ENCODE assay signal across 8 cellular contexts in the genomic region with DNA sequence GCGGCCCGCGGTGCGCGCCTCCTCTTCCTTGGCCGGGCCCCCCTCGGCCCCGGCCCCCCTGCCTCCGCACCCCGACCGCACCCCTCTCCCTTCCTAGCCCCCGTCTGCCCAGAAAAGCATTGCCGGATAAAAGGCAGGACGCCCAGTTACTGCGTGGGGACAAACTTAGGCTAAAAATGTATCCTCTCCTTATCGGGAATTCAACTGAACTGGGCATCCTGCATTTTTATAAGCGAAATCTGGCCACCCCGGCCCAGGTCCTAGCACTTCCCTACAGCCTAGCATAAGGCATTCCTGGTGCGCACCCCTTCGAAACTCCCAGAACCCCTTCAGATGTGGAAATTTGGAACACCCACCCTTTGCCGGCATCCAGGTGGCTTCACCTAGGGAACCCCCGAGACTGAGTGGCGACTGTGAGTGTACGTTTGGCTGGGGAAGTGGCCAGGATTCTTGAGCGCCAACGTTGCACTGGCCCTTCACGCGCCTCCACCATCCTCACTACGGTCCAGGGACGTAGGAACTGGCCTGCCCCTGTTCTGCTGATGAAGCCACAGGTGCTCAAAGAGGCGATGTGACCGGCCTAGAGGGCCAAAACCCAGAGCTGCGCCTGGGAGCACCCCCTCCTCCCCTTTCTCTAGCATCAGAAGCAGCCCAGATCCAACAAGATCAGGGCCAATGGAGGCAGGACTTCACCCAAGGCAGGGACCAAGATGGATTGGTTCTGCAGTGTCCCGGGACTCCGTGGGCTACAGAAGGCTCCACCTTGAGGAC. TPM values are rescaled to one million over a fixed set of nuclear protein-coding genes. Genes with fewer than 3 reads are reported as not detected.
A peak's percentile ranks its signal among the peaks of the same experiment; 100 is the strongest.
DNase-seq lines count a peak whose midpoint lies in the region; ATAC-seq, FAIRE-seq and TF ChIP-seq lines count a peak whose summit lies in the region.

No MANE protein-coding gene starts in this region.

- peaks cover 7% of the 10 kb centered on the region for H3K79me2 ChIP-seq in PC-3 (ENCODE audit: low read length)
- peaks cover 7% of the 10 kb centered on the region for H3K79me2 ChIP-seq in endothelial cell of umbilical vein (ENCODE audit: control insufficient read depth, insufficient read depth, low read length)
- H3K79me2 ChIP-seq in parathyroid adenoma, result no peaks in the 10 kb centered on the region

- no peaks in the 10 kb centered on the region for H3K9me2 ChIP-seq in PC-3 (replicated peaks; ENCODE audit: low read length)

- POLR2A ChIA-PET in Caco-2 (lab: Charles Lee), result interaction anchor here (1.2 kb wide), 1 partner anchor 201 kb away, joined by 4 read pairs; no protein-coding TSS in a partner anchor
- POLR2A ChIA-PET in PC-3 (lab: Charles Lee; ENCODE audit: unreplicated experiment), result no interaction called here
- POLR2A ChIA-PET in endothelial cell of umbilical vein (lab: Charles Lee), result interaction anchor here (0.7 kb wide), 1 partner anchor 20 kb away, joined by 3 read pairs; no protein-coding TSS in a partner anchor

- no peaks in the 10 kb centered on the region for H3K9me3 Mint-ChIP-seq in Caco-2 (ENCODE audit: unreplicated experiment)

- intact Hi-C loops in Caco-2 (cut with micrococcal nuclease; ENCODE audit: unreplicated experiment), result loop anchor here (1.0 to 5.0 kb wide), 3 partner anchors 46 to 243 kb away; partner anchors contain the start of genes CFAP99, HAUS3, POLN and ZFYVE28
- intact Hi-C loops in PC-3 (cut with micrococcal nuclease), result loop anchor here (5.0 to 10.0 kb wide), 2 partner anchors 48 to 241 kb away; partner anchors contain the start of genes CFAP99 and ZFYVE28
- intact Hi-C loops in endothelial cell of umbilical vein (cut with micrococcal nuclease), result loop anchor here (1.0 to 2.0 kb wide), 2 partner anchors 200 to 243 kb away; partner anchors contain the start of gene MXD4

- H3K27ac Mint-ChIP-seq in Caco-2 (ENCODE audit: unreplicated experiment), result no peak overlapping the region

- H3K36me3 ChIP-seq in Caco-2 (ENCODE audit: control insufficient read depth, insufficient read depth, low read length) (no peaks in the 10 kb centered on the region), PC-3 (ENCODE audit: low read depth, low read length) (no peaks in the 10 kb centered on the region), endothelial cell of umbilical vein (ENCODE audit: control insufficient read depth in 2 of 2, extremely low read depth in 1 of 2, insufficient read depth in 2 of 2, low read length in 2 of 2) (no peaks in the 10 kb centered on the region), parathyroid adenoma (ENCODE audit: control insufficient read depth, insufficient read depth, low read length) (no peaks in the 10 kb centered on the region)

- BruUV-seq in Caco-2 (replicated peaks; lab: Mats Ljungman, UMichigan) (no TSS peak), PC-3 (replicated peaks; lab: Mats Ljungman, UMichigan) (no TSS peak), endothelial cell of umbilical vein (replicated peaks; lab: Mats Ljungman, UMichigan) (no TSS peak)

- CTCF ChIA-PET in Caco-2 (lab: Charles Lee) (interaction anchor here (0.6 to 1.5 kb wide), 2 partner anchors 59 to 243 kb away, joined by 6 to 14 read pairs; no protein-coding TSS in a partner anchor), PC-3 (lab: Charles Lee) (interaction anchor here (1.0 kb wide), 1 partner anchor 243 kb away, joined by 3 read pairs; no protein-coding TSS in a partner anchor), endothelial cell of umbilical vein (lab: Charles Lee) (interaction anchor here (0.7 to 3.6 kb wide), 9 partner anchors 50 to 244 kb away, joined by 3 to 30 read pairs (median 3); no protein-coding TSS in a partner anchor)

- no peaks in the 10 kb centered on the region for H3K9me1 ChIP-seq in endothelial cell of umbilical vein (replicated peaks; ENCODE audit: control insufficient read depth, extremely low read depth, insufficient read depth, low read length)

- no peak for DNase-seq in Caco-2
- DNase-seq in PC-3, result no peak
- DNase-seq in endothelial cell of umbilical vein (ENCODE audit: low read depth, low spot score), result no peak
- no peak for DNase-seq in mesenteric fat pad (ENCODE audit: low spot score)
- DNase-seq in kidney tubule cell (ENCODE audit: low spot score), result no peak
- DNase-seq in SIG-M5 (lab: John Stamatoyannopoulos, UW), result no peak

- H3F3A ChIP-seq in PC-3 (ENCODE audit: low read length, unreplicated experiment), result no peaks in the 10 kb centered on the region

- peak overlapping the region; percentile 33 for H3K4me3 ChIP-seq in Caco-2 (ENCODE audit: low read depth, low read length)
- H3K4me3 ChIP-seq in PC-3 (ENCODE audit: low read length), result peak overlapping the region; percentile 60; the same call in 1 of the 2 replicates
- peak overlapping the region in 2 of 3 experiments; percentile 20 to 29 for H3K4me3 ChIP-seq in endothelial cell of umbilical vein (replicated peaks in 1 of 3; ENCODE audit: insufficient read depth in 1 of 3, low read depth in 1 of 3, low read length in 3 of 3)
- no peak overlapping the region for H3K4me3 ChIP-seq in parathyroid adenoma (ENCODE audit: low read depth, low read length)

- dilution Hi-C loops in endothelial cell of umbilical vein (cut with MboI; ENCODE audit: extremely low pct_ligation_motif_present, low sequenced_read_pairs), result no loop called here

- H3K9me3 ChIP-seq in Caco-2, result no peaks in the 10 kb centered on the region
- H3K9me3 ChIP-seq in PC-3 (ENCODE audit: low read length), result no peaks in the 10 kb centered on the region
- no peaks in the 10 kb centered on the region for H3K9me3 ChIP-seq in endothelial cell of umbilical vein (replicated peaks; ENCODE audit: control insufficient read depth, insufficient read depth, low read length)
- H3K9me3 ChIP-seq in parathyroid adenoma (ENCODE audit: control insufficient read depth, low read length), result no peaks in the 10 kb centered on the region

- H2AFZ ChIP-seq in PC-3 (ENCODE audit: low read length) (no peak overlapping the region), endothelial cell of umbilical vein (ENCODE audit: low read depth, low read length) (peak overlapping the region; percentile 53), parathyroid adenoma (peak overlapping the region; percentile 50)

- H4K20me1 ChIP-seq in PC-3 (ENCODE audit: low read length), result no peaks in the 10 kb centered on the region
- no peaks in the 10 kb centered on the region for H4K20me1 ChIP-seq in endothelial cell of umbilical vein (replicated peaks; ENCODE audit: control insufficient read depth, extremely low read depth, insufficient read depth, low read length)

- H3K27ac ChIP-seq in PC-3 (ENCODE audit: low read length) (no peak overlapping the region), endothelial cell of umbilical vein (ENCODE audit: insufficient read depth, low read depth, low read length) (no peak overlapping the region), parathyroid adenoma (no peak overlapping the region)

- no peaks in the 10 kb centered on the region for H3K27me3 Mint-ChIP-seq in Caco-2 (ENCODE audit: insufficient read depth, unreplicated experiment)

- H3K9ac ChIP-seq in PC-3 (ENCODE audit: low read length) (no peak overlapping the region; the same call in 1 of the 2 replicates), endothelial cell of umbilical vein (replicated peaks; ENCODE audit: extremely low read depth, insufficient read depth, low read length) (no peak overlapping the region), parathyroid adenoma (no peak overlapping the region)

- TF ChIP-seq POLR2A in endothelial cell of umbilical vein (IDR thresholded peaks at IDR 0.05; ENCODE audit: low read depth, low read length), result no peak

- H3K4me1 ChIP-seq in Caco-2, result peaks cover 7% of the 10 kb centered on the region
- peaks cover 5% of the 10 kb centered on the region; the same call in 1 of the 2 replicates for H3K4me1 ChIP-seq in PC-3 (ENCODE audit: insufficient read depth, low read length)
- H3K4me1 ChIP-seq in endothelial cell of umbilical vein (ENCODE audit: control insufficient read depth, extremely low read depth, insufficient read depth, low read length), result peaks cover 11% of the 10 kb centered on the region
- no peaks in the 10 kb centered on the region for H3K4me1 ChIP-seq in parathyroid adenoma

- H3K4me1 Mint-ChIP-seq in Caco-2 (ENCODE audit: low read depth, unreplicated experiment), result peaks cover 8% of the 10 kb centered on the region

- peak overlapping the region; percentile 79 for H3K4me2 ChIP-seq in PC-3 (ENCODE audit: low read length)
- peak overlapping the region; percentile 41 for H3K4me2 ChIP-seq in endothelial cell of umbilical vein (ENCODE audit: insufficient read depth, low read length)
- H3K4me2 ChIP-seq in parathyroid adenoma (ENCODE audit: low read length), result peak overlapping the region; percentile 74

- FAIRE-seq in endothelial cell of umbilical vein (lab: Jason Lieb, UNC), result peak; percentile 33

- peaks cover 10% of the 10 kb centered on the region for H3K36me3 Mint-ChIP-seq in Caco-2 (ENCODE audit: insufficient read depth, unreplicated experiment)

- peak overlapping the region; percentile 70 for H3K4me3 Mint-ChIP-seq in Caco-2 (ENCODE audit: unreplicated experiment)

- H3K27me3 ChIP-seq in Caco-2 (replicated peaks; ENCODE audit: control insufficient read depth, insufficient read depth, low read length) (no peaks in the 10 kb centered on the region), PC-3 (ENCODE audit: low read length) (no peaks in the 10 kb centered on the region), endothelial cell of umbilical vein (ENCODE audit: control insufficient read depth in 2 of 2, insufficient read depth in 2 of 2, low read length in 2 of 2) (no peaks in the 10 kb centered on the region), parathyroid adenoma (ENCODE audit: control insufficient read depth, insufficient read depth, low read length) (no peaks in the 10 kb centered on the region)

- TF ChIP-seq CTCF in Caco-2 (IDR thresholded peaks at IDR 0.05; ENCODE audit: insufficient read depth in 1 of 2, low read depth in 1 of 2, low read length in 1 of 2, severe bottlenecking in 1 of 2, unreplicated experiment in 1 of 2), result peak in 1 of 2 experiments; percentile 4
- peak; percentile 6; the same call in 1 of the 2 replicates for TF ChIP-seq CTCF in PC-3 (conservative IDR thresholded peaks at IDR 0.05; ENCODE audit: low read depth, low read length)
- no peak for TF ChIP-seq CTCF in endothelial cell of umbilical vein (IDR thresholded peaks at IDR 0.05; ENCODE audit: extremely low read depth in 1 of 2, insufficient read depth in 1 of 2, low read depth in 1 of 2, low read length in 2 of 2)
- no peak for TF ChIP-seq CTCF in parathyroid adenoma (IDR thresholded peaks at IDR 0.05)

- ATAC-seq in PC-3 (no peak; the same call in 1 of the 2 replicates), GM18502 (IDR thresholded peaks at IDR 0.05; ENCODE audit: poor library complexity, unreplicated experiment) (no peak)

RNA-seq across cellular contexts. Expression of gene RNF4, which starts 5.7 kb away (rescaled TPM):
- total RNA-seq in Caco-2 (2022) (69.0 and 75.4 TPM in 2 replicates), PC-3 (2014; rRNA removed) (27.4 and 30.4 TPM in 2 replicates), endothelial cell of umbilical vein (67.5 and 71.4 TPM in 2 replicates), mesenteric fat pad (48.6 TPM)
- polyA plus RNA-seq in endothelial cell of umbilical vein, result 56.9 and 64.3 TPM in 2 replicates
- polyA plus RNA-seq in endothelial cell of umbilical vein (2011; cell fraction: cytosol; rRNA removed), result 71.9 and 85.2 TPM in 2 replicates
- polyA plus RNA-seq in endothelial cell of umbilical vein (2011; cell fraction: nucleus; rRNA removed), result 65.4 and 73.0 TPM in 2 replicates
- 45.8 and 52.5 TPM in 2 replicates for polyA plus RNA-seq in endothelial cell of umbilical vein (2012)
- 60.7 and 73.2 TPM in 2 replicates for polyA minus RNA-seq in endothelial cell of umbilical vein
- polyA minus RNA-seq in endothelial cell of umbilical vein (2011; cell fraction: cytosol; rRNA and poly(A)+ RNA removed), result 34.3 TPM
- polyA minus RNA-seq in endothelial cell of umbilical vein (2011; cell fraction: nucleus; rRNA and poly(A)+ RNA removed), result 49.9 and 57.5 TPM in 2 replicates

RNA-seq across cellular contexts. Expression of gene CFAP99, which starts 44.4 kb away (rescaled TPM):
- not detected in 2 replicates for total RNA-seq in Caco-2 (2022)
- 1.3 TPM in 1 of 2 replicates, not detected in the other for total RNA-seq in PC-3 (2014; rRNA removed)
- total RNA-seq in endothelial cell of umbilical vein, result 0.12 TPM in 1 of 2 replicates, not detected in the other
- polyA plus RNA-seq in endothelial cell of umbilical vein, result 0.03 TPM in 1 of 2 replicates, not detected in the other
- not detected in 2 replicates for polyA plus RNA-seq in endothelial cell of umbilical vein (2011; cell fraction: cytosol; rRNA removed)
- polyA plus RNA-seq in endothelial cell of umbilical vein (2011; cell fraction: nucleus; rRNA removed), result not detected in 2 replicates
- polyA plus RNA-seq in endothelial cell of umbilical vein (2012), result 0.15 TPM in 1 of 2 replicates, not detected in the other
- polyA minus RNA-seq in endothelial cell of umbilical vein, result not detected in 2 replicates
- not detected for polyA minus RNA-seq in endothelial cell of umbilical vein (2011; cell fraction: cytosol; rRNA and poly(A)+ RNA removed)
- not detected in 2 replicates for polyA minus RNA-seq in endothelial cell of umbilical vein (2011; cell fraction: nucleus; rRNA and poly(A)+ RNA removed)
- total RNA-seq in mesenteric fat pad, result not detected

RNA-seq across cellular contexts. Expression of gene ZFYVE28, which starts 44.7 kb away (rescaled TPM):
- total RNA-seq in Caco-2 (2022) (0.70 and 0.82 TPM in 2 replicates), PC-3 (2014; rRNA removed) (6.3 and 8.0 TPM in 2 replicates), endothelial cell of umbilical vein (7.1 and 10.8 TPM in 2 replicates), mesenteric fat pad (12.9 TPM)
- 5.8 and 7.2 TPM in 2 replicates for polyA plus RNA-seq in endothelial cell of umbilical vein
- 2.9 and 4.4 TPM in 2 replicates for polyA plus RNA-seq in endothelial cell of umbilical vein (2011; cell fraction: cytosol; rRNA removed)
- 19.9 and 20.5 TPM in 2 replicates for polyA plus RNA-seq in endothelial cell of umbilical vein (2011; cell fraction: nucleus; rRNA removed)
- polyA plus RNA-seq in endothelial cell of umbilical vein (2012), result 3.4 and 4.1 TPM in 2 replicates
- 13.4 and 19.5 TPM in 2 replicates for polyA minus RNA-seq in endothelial cell of umbilical vein
- 2.8 TPM for polyA minus RNA-seq in endothelial cell of umbilical vein (2011; cell fraction: cytosol; rRNA and poly(A)+ RNA removed)
- polyA minus RNA-seq in endothelial cell of umbilical vein (2011; cell fraction: nucleus; rRNA and poly(A)+ RNA removed), result 14.0 and 15.3 TPM in 2 replicates
